ENCODE assay signal across 26 cellular contexts in genomic region chr18:2281523-2282199, GRCh38.
"Had no signal": no experiment of that assay in that cellular context is flagged by ENCODE, and none has a peak within 500 bp of the region (broad histone marks: within the 10 kb centered on the region; RNA-seq: fewer than 3 reads in every experiment).

No MANE protein-coding gene starts in this region.

- H3K4me3 ChIP-seq: lower lobe of right lung, sigmoid colon, smooth muscle cell, suprapubic skin, tibial artery had no signal

- H3K9me3 ChIP-seq: lower lobe of right lung, neutrophil, sigmoid colon, suprapubic skin, tibial artery had no signal

- H3K27me3 Mint-ChIP-seq: central memory CD8-positive, alpha-beta T cell; dendritic cell treated with granulocyte-macrophage colony-stimulating factor and Interleukin-4, amounts not matched to agents 40 ng/mL and 50 ng/mL, for 4 days; progenitor cell of endocrine pancreas had no signal

- H3K4me2 ChIP-seq: smooth muscle cell had no signal

- H3K27ac ChIP-seq: lower lobe of right lung, neutrophil, sigmoid colon, suprapubic skin, tibial artery, VCaP had no signal

- ATAC-seq: activated naive CD4-positive, alpha-beta T cell treated with anti-CD3 and anti-CD28 coated beads, Interleukin-2, amount 50 U/mL, for 72 hours; activated T-cell treated with anti-CD3 and anti-CD28 coated beads, Interleukin-2, amount 50 U/mL, for 72 hours; esophagus mucosa; lower lobe of right lung; natural killer cell treated with Interleukin-12 subunit alpha and Interleukin-12 subunit beta and Interleukin-15 and Interleukin-18, amount 100 ng/mL, for 72 hours had no signal

- H3K27ac Mint-ChIP-seq: activated naive CD4-positive, alpha-beta T cell treated with anti-CD3 and anti-CD28 coated beads, Interleukin-2, amount 50 U/mL, for 72 hours; activated T-cell treated with anti-CD3 and anti-CD28 coated beads, Interleukin-2, amount 50 U/mL, for 72 hours; dendritic cell treated with granulocyte-macrophage colony-stimulating factor and Interleukin-4, amounts not matched to agents 40 ng/mL and 50 ng/mL, for 4 days; endodermal cell; immature natural killer cell; natural killer cell treated with Interleukin-12 subunit alpha and Interleukin-12 subunit beta and Interleukin-15 and Interleukin-18, amount 100 ng/mL, for 72 hours; progenitor cell of endocrine pancreas had no signal

- DNase-seq: activated CD4-positive, alpha-beta T cell treated with anti-CD3 and anti-CD28 coated beads for 4 hours; activated CD4-positive, alpha-beta T cell treated with anti-CD3 and anti-CD28 coated beads, Interleukin-2, amount 50 U/mL, for 4 hours; activated naive CD4-positive, alpha-beta T cell; activated T-cell treated with anti-CD3 and anti-CD28 coated beads for 4 hours; activated T-cell treated with anti-CD3 and anti-CD28 coated beads, Interleukin-2, amount 50 U/mL, for 72 hours; endodermal cell; foreskin fibroblast; head of caudate nucleus; hypothalamus; immature natural killer cell; lower lobe of right lung; mesendoderm; sigmoid colon; stimulated activated naive CD4-positive, alpha-beta T cell; T-helper 9 cell; tibial artery had no signal

- H3K4me1 Mint-ChIP-seq: central memory CD8-positive, alpha-beta T cell; endodermal cell; immature natural killer cell had no signal

- H3K4me1 ChIP-seq: lower lobe of right lung, sigmoid colon, suprapubic skin, tibial artery had no signal

- H3K4me3 Mint-ChIP-seq: activated T-cell treated with anti-CD3 and anti-CD28 coated beads, Interleukin-2, amount 50 U/mL, for 72 hours; central memory CD8-positive, alpha-beta T cell; dendritic cell treated with granulocyte-macrophage colony-stimulating factor and Interleukin-4, amounts not matched to agents 40 ng/mL and 50 ng/mL, for 4 days; endodermal cell; immature natural killer cell; natural killer cell treated with Interleukin-12 subunit alpha and Interleukin-12 subunit beta and Interleukin-15 and Interleukin-18, amount 100 ng/mL, for 72 hours had no signal

- H3K36me3 Mint-ChIP-seq: activated naive CD4-positive, alpha-beta T cell treated with anti-CD3 and anti-CD28 coated beads, Interleukin-2, amount 50 U/mL, for 72 hours; immature natural killer cell; natural killer cell treated with Interleukin-12 subunit alpha and Interleukin-12 subunit beta and Interleukin-15 and Interleukin-18, amount 100 ng/mL, for 72 hours had no signal

- H3K36me3 ChIP-seq: lower lobe of right lung, neutrophil, sigmoid colon, suprapubic skin, tibial artery had no signal

- H3K9me3 Mint-ChIP-seq: activated naive CD4-positive, alpha-beta T cell treated with anti-CD3 and anti-CD28 coated beads, Interleukin-2, amount 50 U/mL, for 72 hours; central memory CD8-positive, alpha-beta T cell; dendritic cell treated with granulocyte-macrophage colony-stimulating factor and Interleukin-4, amounts not matched to agents 40 ng/mL and 50 ng/mL, for 4 days; natural killer cell treated with Interleukin-12 subunit alpha and Interleukin-12 subunit beta and Interleukin-15 and Interleukin-18, amount 100 ng/mL, for 72 hours had no signal

- H3K27me3 ChIP-seq: neutrophil, sigmoid colon, suprapubic skin, tibial artery had no signal
